Comparison of ENCODE assay signal across 16 cellular contexts in genomic region chrX:38287669-38288068, GRCh38.
"Had no signal": no experiment of that assay in that cellular context is flagged by ENCODE, and none has a peak within 500 bp of the region (broad histone marks: within the 10 kb centered on the region; RNA-seq: fewer than 3 reads in every experiment).

No MANE protein-coding gene starts in this region.

- H3K27me3 Mint-ChIP-seq: activated CD4-positive, alpha-beta T cell treated with anti-CD3 and anti-CD28 coated beads for 36 hours; activated naive CD4-positive, alpha-beta T cell treated with anti-CD3 and anti-CD28 coated beads, Interleukin-2, amount 10 ng/mL, durations not matched to agents 7 days and 5 days; activated naive CD8-positive, alpha-beta T cell treated with anti-CD3 and anti-CD28 coated beads, Interleukin-2, amount 50 U/mL, for 24 hours; dendritic cell treated with granulocyte-macrophage colony-stimulating factor and Interleukin-4, amounts not matched to agents 40 ng/mL and 50 ng/mL, for 4 days; naive thymus-derived CD4-positive, alpha-beta T cell; progenitor cell of endocrine pancreas; stimulated activated naive CD8-positive, alpha-beta T cell treated with anti-CD3 and anti-CD28 coated beads, Interleukin-15, amount 100 ng/mL, for 72 hours had no signal

- H3K9me3 Mint-ChIP-seq: activated naive CD4-positive, alpha-beta T cell treated with anti-CD3 and anti-CD28 coated beads, Interleukin-2, amount 10 ng/mL, durations not matched to agents 7 days and 5 days; activated naive CD8-positive, alpha-beta T cell treated with anti-CD3 and anti-CD28 coated beads, Interleukin-2, amount 50 U/mL, for 24 hours; immature natural killer cell; stimulated activated naive CD8-positive, alpha-beta T cell treated with anti-CD3 and anti-CD28 coated beads, Interleukin-15, amount 100 ng/mL, for 72 hours had no signal

- H3K4me3 Mint-ChIP-seq: activated CD4-positive, alpha-beta T cell treated with anti-CD3 and anti-CD28 coated beads for 36 hours; activated naive CD4-positive, alpha-beta T cell treated with anti-CD3 and anti-CD28 coated beads, Interleukin-2, amount 10 ng/mL, durations not matched to agents 7 days and 5 days; activated naive CD8-positive, alpha-beta T cell treated with anti-CD3 and anti-CD28 coated beads, Interleukin-2, amount 50 U/mL, for 24 hours; dendritic cell treated with granulocyte-macrophage colony-stimulating factor and Interleukin-4, amounts not matched to agents 40 ng/mL and 50 ng/mL, for 4 days; immature natural killer cell; naive thymus-derived CD4-positive, alpha-beta T cell; neural progenitor cell; stimulated activated naive CD8-positive, alpha-beta T cell treated with anti-CD3 and anti-CD28 coated beads, Interleukin-15, amount 100 ng/mL, for 72 hours had no signal

- DNase-seq: activated CD4-positive, alpha-beta T cell treated with anti-CD3 and anti-CD28 coated beads for 36 hours; activated CD4-positive, alpha-beta T cell treated with anti-CD3 and anti-CD28 coated beads, Interleukin-2, amount 50 U/mL, for 48 hours; activated naive CD4-positive, alpha-beta T cell treated with anti-CD3 and anti-CD28 coated beads, Interleukin-2, amount 10 ng/mL, durations not matched to agents 7 days and 5 days; activated naive CD8-positive, alpha-beta T cell treated with anti-CD3 and anti-CD28 coated beads, Interleukin-2, amount 50 U/mL, for 24 hours; effector CD8-positive, alpha-beta T cell; esophagus squamous epithelium; immature natural killer cell; kidney glomerular epithelial cell; left ventricle myocardium inferior; mucosa of descending colon; naive thymus-derived CD4-positive, alpha-beta T cell; stimulated activated naive CD8-positive, alpha-beta T cell treated with anti-CD3 and anti-CD28 coated beads, Interleukin-15, amount 100 ng/mL, for 72 hours; trophoblast cell had no signal

- ATAC-seq: activated CD4-positive, alpha-beta T cell treated with anti-CD3 and anti-CD28 coated beads for 36 hours; activated naive CD8-positive, alpha-beta T cell treated with anti-CD3 and anti-CD28 coated beads, Interleukin-2, amount 50 U/mL, for 24 hours; mucosa of descending colon; naive thymus-derived CD4-positive, alpha-beta T cell; stimulated activated naive CD8-positive, alpha-beta T cell treated with anti-CD3 and anti-CD28 coated beads, Interleukin-15, amount 100 ng/mL, for 72 hours had no signal

- H3K4me1 Mint-ChIP-seq: activated CD4-positive, alpha-beta T cell treated with anti-CD3 and anti-CD28 coated beads for 36 hours; activated naive CD4-positive, alpha-beta T cell treated with anti-CD3 and anti-CD28 coated beads, Interleukin-2, amount 10 ng/mL, durations not matched to agents 7 days and 5 days; immature natural killer cell; neural progenitor cell; stimulated activated naive CD8-positive, alpha-beta T cell treated with anti-CD3 and anti-CD28 coated beads, Interleukin-15, amount 100 ng/mL, for 72 hours had no signal

- H3K27ac Mint-ChIP-seq: activated CD4-positive, alpha-beta T cell treated with anti-CD3 and anti-CD28 coated beads for 36 hours; activated naive CD4-positive, alpha-beta T cell treated with anti-CD3 and anti-CD28 coated beads, Interleukin-2, amount 10 ng/mL, durations not matched to agents 7 days and 5 days; activated naive CD8-positive, alpha-beta T cell treated with anti-CD3 and anti-CD28 coated beads, Interleukin-2, amount 50 U/mL, for 24 hours; dendritic cell treated with granulocyte-macrophage colony-stimulating factor and Interleukin-4, amounts not matched to agents 40 ng/mL and 50 ng/mL, for 4 days; neural progenitor cell; progenitor cell of endocrine pancreas had no signal
